ENCODE assay signal across 1 cellular context in the genomic region with DNA sequence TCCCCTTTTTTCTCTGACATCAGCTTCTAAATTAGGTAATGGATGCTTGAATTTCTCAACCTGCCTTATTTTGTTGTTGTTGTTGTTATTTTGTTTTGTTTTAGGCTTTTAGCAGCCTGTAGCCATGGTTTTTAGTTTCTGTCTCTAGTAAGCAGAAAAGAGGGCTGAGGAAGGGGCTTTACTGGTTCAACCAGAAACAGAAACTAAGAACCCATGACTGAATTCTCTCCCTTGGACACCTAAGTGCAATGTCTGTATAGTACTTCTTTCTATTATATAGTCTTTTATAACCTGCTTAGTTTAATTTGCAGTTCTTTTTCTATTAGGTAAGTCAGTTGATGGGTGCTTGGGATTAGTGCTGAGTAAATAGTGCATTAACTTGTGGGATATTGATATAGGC.
TF ChIP-seq lines count a peak whose summit lies in the region.

No MANE protein-coding gene starts in this region.

TF ChIP-seq in A549, 52 proteins besides CTCF, POLR2A, EP300 and RAD21 (continued from another document):
- TF ChIP-seq, protein P1, sequence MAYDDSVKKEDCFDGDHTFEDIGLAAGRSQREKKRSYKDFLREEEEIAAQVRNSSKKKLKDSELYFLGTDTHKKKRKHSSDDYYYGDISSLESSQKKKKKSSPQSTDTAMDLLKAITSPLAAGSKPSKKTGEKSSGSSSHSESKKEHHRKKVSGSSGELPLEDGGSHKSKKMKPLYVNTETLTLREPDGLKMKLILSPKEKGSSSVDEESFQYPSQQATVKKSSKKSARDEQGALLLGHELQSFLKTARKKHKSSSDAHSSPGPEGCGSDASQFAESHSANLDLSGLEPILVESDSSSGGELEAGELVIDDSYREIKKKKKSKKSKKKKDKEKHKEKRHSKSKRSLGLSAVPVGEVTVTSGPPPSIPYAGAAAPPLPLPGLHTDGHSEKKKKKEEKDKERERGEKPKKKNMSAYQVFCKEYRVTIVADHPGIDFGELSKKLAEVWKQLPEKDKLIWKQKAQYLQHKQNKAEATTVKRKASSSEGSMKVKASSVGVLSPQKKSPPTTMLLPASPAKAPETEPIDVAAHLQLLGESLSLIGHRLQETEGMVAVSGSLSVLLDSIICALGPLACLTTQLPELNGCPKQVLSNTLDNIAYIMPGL (CRISPR knock-in tag; IDR thresholded peaks at IDR 0.05; ENCODE audit: borderline replicate concordance): no peak
TF ChIP-seq in A549: peak in this region for 0.
